ENCODE assay signal across 8 cellular contexts in the genomic region with DNA sequence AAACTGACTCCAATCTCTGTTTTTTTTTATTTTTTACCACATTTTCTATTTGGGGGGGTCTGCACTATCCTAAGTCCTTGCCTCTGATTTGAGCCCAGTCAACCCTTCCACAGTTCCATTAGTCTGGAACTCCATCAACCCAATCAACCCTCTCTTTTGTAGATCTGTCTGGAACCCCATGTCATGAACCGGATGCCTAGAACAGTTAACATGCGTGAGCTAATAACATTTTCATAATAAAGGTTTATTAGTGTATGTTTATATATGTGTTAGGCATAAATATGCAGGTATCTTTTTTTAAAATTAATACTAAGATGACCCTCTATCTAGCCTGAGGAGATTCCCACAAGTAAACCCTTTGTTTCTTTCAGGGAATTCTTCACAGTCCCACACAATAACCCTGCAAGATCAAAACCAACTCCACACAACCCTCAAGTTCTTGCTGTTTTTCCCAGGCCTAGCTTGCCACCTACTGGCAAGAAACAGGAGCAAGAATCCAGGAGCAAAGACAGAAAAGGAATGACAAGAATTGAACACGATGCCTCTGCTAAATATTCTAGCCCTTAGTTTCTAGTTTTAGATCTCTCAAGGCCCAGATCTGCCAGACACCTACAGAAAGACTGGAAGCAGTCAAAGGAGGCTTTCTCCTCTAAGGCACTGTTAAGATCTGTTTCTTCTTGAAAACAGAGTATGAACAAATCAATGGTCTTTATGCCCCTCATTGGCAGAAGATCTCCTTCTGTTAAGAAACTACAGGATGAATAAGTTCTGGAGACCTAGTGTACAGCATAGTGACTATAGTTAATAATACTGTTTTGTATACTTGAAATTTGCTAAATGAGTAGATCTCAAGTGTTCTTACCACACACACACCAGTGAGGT.
A peak's percentile ranks its signal among the peaks of the same experiment; 100 is the strongest.
DNase-seq lines count a peak whose midpoint lies in the region; ATAC-seq, FAIRE-seq and TF ChIP-seq lines count a peak whose summit lies in the region.

No MANE protein-coding gene starts in this region.

- H3K27ac ChIP-seq in mammary epithelial cell (ENCODE audit: insufficient read depth, low read depth, low read length) (no peak overlapping the region), HepG2 (ENCODE audit: extremely low read length, insufficient read depth, low read length) (no peak overlapping the region)

- CTCF ChIA-PET in Calu3 (lab: Charles Lee) (interaction anchor here (0.9 to 1.8 kb wide), 3 partner anchors 29 to 1457 kb away, joined by 3 to 9 read pairs (median 4); no protein-coding TSS in a partner anchor), mammary epithelial cell (lab: Charles Lee; ENCODE audit: low non-redundant PET) (interaction anchor here (0.6 kb wide), 1 partner anchor 1733 kb away, joined by 3 read pairs; no protein-coding TSS in a partner anchor), HepG2 (lab: Yijun Ruan, JAX; ENCODE audit: low intra/inter-chr PET ratio, low total read pairs) (interaction anchor here (1.1 to 1.6 kb wide), 2 partner anchors 266 to 1390 kb away, joined by 4 to 6 read pairs; no protein-coding TSS in a partner anchor), T-cell (lab: Charles Lee) (interaction anchor here (1.1 to 1.3 kb wide), 2 partner anchors 1457 kb away, joined by 4 to 5 read pairs; no protein-coding TSS in a partner anchor)

- ATAC-seq in GM18511 (IDR thresholded peaks at IDR 0.05; ENCODE audit: unreplicated experiment) = peak; percentile 43
- ATAC-seq in HG03039 (IDR thresholded peaks at IDR 0.05; ENCODE audit: unreplicated experiment) = peak; percentile 42
- peak; percentile 81 for ATAC-seq in HepG2
- ATAC-seq in T-cell (replicated peaks in 1 of 4) = no peak

- H3K4me2 ChIP-seq in mammary epithelial cell (ENCODE audit: insufficient read depth, low read depth, low read length) = no peak overlapping the region
- peak overlapping the region; percentile 89 for H3K4me2 ChIP-seq in HepG2 (ENCODE audit: low read depth, low read length)

- H3K9me3 Mint-ChIP-seq in Calu3 (ENCODE audit: low read depth, unreplicated experiment) (peaks cover 3% of the 10 kb centered on the region), T-cell (no peaks in the 10 kb centered on the region)

- TF ChIP-seq RAD21 in HepG2 (CRISPR knock-in tag; IDR thresholded peaks at IDR 0.05) = 0 out of 2 replicates have a peak, but pooled peaks have one; percentile 55

- no peak overlapping the region for H2AFZ ChIP-seq in mammary epithelial cell (ENCODE audit: low read depth, low read length)
- no peak overlapping the region for H2AFZ ChIP-seq in HepG2 (ENCODE audit: low read length)

- TF ChIP-seq EP300 in HepG2 (IDR thresholded peaks at IDR 0.05; ENCODE audit: low read depth in 2 of 2, low read length in 2 of 2) = no peak
- TF ChIP-seq EP300 in HepG2 (CRISPR knock-in tag; IDR thresholded peaks at IDR 0.05; ENCODE audit: borderline replicate concordance) = no peak

- H3K27ac Mint-ChIP-seq in Calu3 (ENCODE audit: unreplicated experiment) (no peak overlapping the region), T-cell (no peak overlapping the region)

- peak; percentile 87 for FAIRE-seq in HepG2 (lab: Jason Lieb, UNC)

- no TSS peak for BruUV-seq in Calu3 (replicated peaks; lab: Mats Ljungman, UMichigan)
- BruUV-seq in mammary epithelial cell (replicated peaks; lab: Mats Ljungman, UMichigan) = no TSS peak
- no TSS peak for BruUV-seq in HepG2 (replicated peaks; lab: Mats Ljungman, UMichigan)

- H3K36me3 ChIP-seq in mammary epithelial cell (ENCODE audit: insufficient read depth, low read length) (no peaks in the 10 kb centered on the region), HepG2 (replicated peaks in 1 of 2; ENCODE audit: control insufficient read depth in 1 of 2, insufficient read depth in 2 of 2, low read length in 2 of 2) (no peaks in the 10 kb centered on the region)

- peak; percentile 51 for DNase-seq in Calu3
- peak; percentile 4 to 57 for DNase-seq in NCI-H526 (lab: John Stamatoyannopoulos, UW)
- DNase-seq in mammary epithelial cell = peak; percentile 45
- peak; percentile 64 for DNase-seq in HepG2 (ENCODE audit: low spot score)
- no peak for DNase-seq in central memory CD4-positive, alpha-beta T cell
- no peak for DNase-seq in T-cell

- H3K36me3 Mint-ChIP-seq in Calu3 (ENCODE audit: insufficient read depth, unreplicated experiment) (no peaks in the 10 kb centered on the region), T-cell (no peaks in the 10 kb centered on the region)

- H3K4me1 ChIP-seq in mammary epithelial cell (ENCODE audit: insufficient read depth, low read length) = no peaks in the 10 kb centered on the region
- H3K4me1 ChIP-seq in HepG2 (ENCODE audit: insufficient read depth, low read length) = peaks cover 11% of the 10 kb centered on the region

- H3K9ac ChIP-seq in mammary epithelial cell (ENCODE audit: insufficient read depth, low read length) = no peak overlapping the region
- H3K9ac ChIP-seq in HepG2 (ENCODE audit: insufficient read depth, low read depth, low read length) = no peak overlapping the region

- dilution Hi-C loops in mammary epithelial cell (cut with HindIII; ENCODE audit: low sequenced_read_pairs) = no loop called here

- H4K20me1 ChIP-seq in mammary epithelial cell (ENCODE audit: insufficient read depth, low read length) (no peaks in the 10 kb centered on the region), HepG2 (ENCODE audit: insufficient read depth, low read length) (no peaks in the 10 kb centered on the region)

- H3K4me3 ChIP-seq in mammary epithelial cell (replicated peaks in 1 of 3; ENCODE audit: insufficient read depth in 1 of 3, low read depth in 2 of 3, low read length in 3 of 3) = no peak overlapping the region
- peak overlapping the region; percentile 50 to 67 (median 54); a peak in 4 of 6 replicates for H3K4me3 ChIP-seq in HepG2 (replicated peaks in 1 of 3; ENCODE audit: insufficient read depth in 1 of 3, low read depth in 2 of 3, low read length in 3 of 3)

- H3K4me3 Mint-ChIP-seq in Calu3 (ENCODE audit: low read depth, unreplicated experiment) = no peak overlapping the region
- H3K4me3 Mint-ChIP-seq in T-cell = peak overlapping the region in 1 of 3 donors; percentile 2

- no peak for TF ChIP-seq CTCF in Calu3 (IDR thresholded peaks at IDR 0.05; ENCODE audit: unreplicated experiment)
- peak; percentile 73 to 86 for TF ChIP-seq CTCF in mammary epithelial cell (conservative IDR thresholded peaks at IDR 0.05 in 1 of 2, IDR thresholded peaks at IDR 0.05 in 1 of 2; ENCODE audit: extremely low read depth in 1 of 2, insufficient read depth in 1 of 2, low read depth in 1 of 2, low read length in 2 of 2)
- TF ChIP-seq CTCF in HepG2 (CRISPR knock-in tag; IDR thresholded peaks at IDR 0.05) = peak; percentile 83

- H3K27me3 ChIP-seq in mammary epithelial cell (ENCODE audit: insufficient read depth, low read length) (no peaks in the 10 kb centered on the region), HepG2 (ENCODE audit: control insufficient read depth in 1 of 2, insufficient read depth in 2 of 2, low read length in 2 of 2) (no peaks in the 10 kb centered on the region)

- no peaks in the 10 kb centered on the region for H3K79me2 ChIP-seq in mammary epithelial cell (ENCODE audit: insufficient read depth, low read length)
- H3K79me2 ChIP-seq in HepG2 (ENCODE audit: insufficient read depth, low read length) = no peaks in the 10 kb centered on the region

- in situ Hi-C loops in mammary epithelial cell (cut with MboI; ENCODE audit: low sequenced_read_pairs in 2 of 2) = no loop called here
- in situ Hi-C loops in HepG2 (cut with HindIII; ENCODE audit: extremely low pct_ligation_motif_present, low pct_unique_long_range_greater_than_20kb) = loop anchor here (10.0 to 25.0 kb wide), 3 partner anchors 282 to 1457 kb away; no protein-coding TSS in a partner anchor

- H3K27me3 Mint-ChIP-seq in Calu3 (ENCODE audit: unreplicated experiment) (no peaks in the 10 kb centered on the region), T-cell (peaks cover 17 to 34% of the 10 kb centered on the region in 2 donors)

- TF ChIP-seq POLR2A in HepG2 (IDR thresholded peaks at IDR 0.05; ENCODE audit: insufficient read depth in 1 of 2, low read depth in 2 of 2, low read length in 2 of 2) = no peak

- intact Hi-C loops in Calu3 (cut with micrococcal nuclease; ENCODE audit: unreplicated experiment) = loop anchor here (1.0 to 5.0 kb wide), 6 partner anchors 266 to 1462 kb away; no protein-coding TSS in a partner anchor
- intact Hi-C loops in mammary epithelial cell (cut with micrococcal nuclease) = loop anchor here (1.0 to 10.0 kb wide), 6 partner anchors 267 to 1457 kb away; a partner anchor contains a TSS
- intact Hi-C loops in HepG2 (cut with micrococcal nuclease; ENCODE audit: unreplicated experiment) = loop anchor here (1.0 to 5.0 kb wide), 4 partner anchors 171 to 1457 kb away; no protein-coding TSS in a partner anchor

- POLR2A ChIA-PET in HepG2 (lab: Yijun Ruan, JAX) = interaction anchor here (0.7 to 1.8 kb wide), 3 partner anchors 15 to 192 kb away, joined by 3 to 26 read pairs (median 3); no protein-coding TSS in a partner anchor
- POLR2A ChIA-PET in T-cell (lab: Charles Lee) = no interaction called here

- no peaks in the 10 kb centered on the region for H3K9me3 ChIP-seq in mammary epithelial cell (replicated peaks; ENCODE audit: insufficient read depth, low read length)
- H3K9me3 ChIP-seq in HepG2 (ENCODE audit: low read length) = no peaks in the 10 kb centered on the region

- H3K4me1 Mint-ChIP-seq in Calu3 (ENCODE audit: low read depth, unreplicated experiment) (peaks cover 7% of the 10 kb centered on the region), T-cell (peaks cover 5 to 17% (median 14%) of the 10 kb centered on the region in 3 donors)

- WGBS in mammary epithelial cell (ENCODE audit: low coverage, missing lambda C conversion rate) = 57% methylated on average over 3 of the region's 3 CpGs
- 43% methylated on average over 3 of the region's 3 CpGs for WGBS in HepG2 (ENCODE audit: low lambda C conversion rate)

TF ChIP-seq in HepG2, 621 proteins besides CTCF, POLR2A, EP300 and RAD21:
- peak; percentile 78 for TF ChIP-seq SMC3 (IDR thresholded peaks at IDR 0.05; ENCODE audit: low read length)
- TF ChIP-seq TEAD3 (CRISPR knock-in tag; optimal IDR thresholded peaks at IDR 0.05; ENCODE audit: borderline replicate concordance) = peak; percentile 29
- peak; percentile 81 for TF ChIP-seq STAG1 (CRISPR knock-in tag; IDR thresholded peaks at IDR 0.05)
- TF ChIP-seq ATAD3A (CRISPR knock-in tag; IDR thresholded peaks at IDR 0.05) = no peak

Comparison
In these comparisons a context has a peak if more than half of its experiments do, and no peak if none do; other contexts are left out.
1. DNase-seq: peak in Calu3 (single experiment), NCI-H526 (2 of 2), mammary epithelial cell (single experiment) and HepG2 (single experiment); none in central memory CD4-positive, alpha-beta T cell (single experiment) and T-cell (0 of 34).
2. ATAC-seq: peak in GM18511 (single experiment), HG03039 (single experiment) and HepG2 (single experiment); none in T-cell (0 of 4).
3. H3K4me3 ChIP-seq: peak in HepG2 (3 of 3); none in mammary epithelial cell (0 of 3).